Comparison of ENCODE assay signal across 8 cellular contexts in genomic region chr17:45317113-45317820, GRCh38.
DNase-seq lines count a peak whose midpoint lies in the region; ATAC-seq and FAIRE-seq lines count a peak whose summit lies in the region.

No MANE protein-coding gene starts in this region.

- peaks cover 59% of the 10 kb centered on the region for H3K4me1 ChIP-seq in BLaER1

- FAIRE-seq in colon (lab: Jason Lieb, UNC), result peak; percentile 45

- peak; percentile 66 for ATAC-seq in HG03457 (IDR thresholded peaks at IDR 0.05; ENCODE audit: unreplicated experiment)

- H3K4me3 ChIP-seq in BLaER1, result peak overlapping the region; percentile 93

- peak overlapping the region; percentile 96 for H3K9ac ChIP-seq in BLaER1

- no peaks in the 10 kb centered on the region for H3K9me3 ChIP-seq in BLaER1

- peaks cover 13% of the 10 kb centered on the region for H4K20me1 ChIP-seq in BLaER1

- DNase-seq in GM19240 (ENCODE audit: insufficient read length, low spot score) (peak; percentile 90), NCI-H524 (lab: John Stamatoyannopoulos, UW) (peak; percentile 100), kidney tubule cell (ENCODE audit: low spot score) (peak; percentile 100)
- DNase-seq in activated CD4-positive, alpha-beta T cell treated with anti-CD3 and anti-CD28 coated beads for 4 hours, result peak; percentile 99 to 100
- peak; percentile 99 for DNase-seq in stimulated activated CD4-positive, alpha-beta T cell treated with anti-CD3 and anti-CD28 coated beads, Interleukin-1b, Interleukin-23, amount 100 ng/mL, for 1 hour (ENCODE audit: low read depth in 2 of 2)

- no peaks in the 10 kb centered on the region for H3K36me3 ChIP-seq in BLaER1

- peak overlapping the region; percentile 93 for H3K27ac ChIP-seq in BLaER1

- no peaks in the 10 kb centered on the region for H3K27me3 ChIP-seq in BLaER1

- peak overlapping the region; percentile 89 for H3K4me2 ChIP-seq in BLaER1

Comparison
In these comparisons a context has a peak if more than half of its experiments do, and no peak if none do; other contexts are left out.
1. Peak in every context shown above with its lines: DNase-seq, ATAC-seq, H3K4me3 ChIP-seq and H3K27ac ChIP-seq.